Comparison of ENCODE assay signal across 1 cellular context in the genomic region with DNA sequence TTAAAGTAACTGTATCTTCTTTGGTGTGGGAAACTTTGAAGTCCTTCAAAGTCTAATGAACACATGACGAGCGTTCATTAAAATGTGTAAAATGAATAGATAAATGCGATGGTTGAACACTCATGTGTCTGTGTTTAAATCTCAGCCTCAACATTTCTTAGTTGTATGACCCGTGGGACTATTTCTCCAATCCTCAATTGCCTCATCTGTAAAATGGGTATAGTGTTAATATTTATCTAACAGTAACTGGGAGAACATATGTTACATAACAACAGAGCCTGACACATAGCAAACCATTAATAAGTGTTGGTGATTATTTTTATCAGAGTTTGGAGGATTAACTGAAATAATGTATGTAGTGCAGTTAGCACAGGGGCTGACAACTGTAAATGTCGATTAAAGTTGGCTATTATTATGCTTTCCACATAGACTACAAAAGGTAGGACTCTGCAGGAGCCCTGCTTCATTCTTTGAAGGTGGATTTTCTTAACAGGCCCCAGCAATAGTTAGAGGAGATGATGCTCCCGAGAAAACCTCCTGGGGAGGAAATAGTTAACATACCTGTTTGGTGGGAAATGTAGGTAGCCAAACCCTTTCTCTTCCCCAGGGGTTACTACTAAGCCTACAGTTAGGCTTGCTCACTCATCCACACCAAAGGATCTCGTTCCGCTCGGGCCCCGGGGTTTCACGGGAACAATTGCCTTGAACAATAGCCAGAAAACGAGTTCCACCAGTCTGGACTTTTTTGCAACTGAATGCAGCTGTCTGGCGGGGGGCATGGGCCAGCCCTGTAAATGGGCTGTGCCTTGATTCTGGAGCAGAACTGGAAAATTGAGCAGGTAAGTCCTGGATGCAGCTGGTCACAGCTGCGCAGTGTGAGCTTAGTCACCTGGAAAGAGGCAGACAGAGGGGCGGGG.
TF ChIP-seq lines count a peak whose summit lies in the region.

No MANE protein-coding gene starts in this region.

TF ChIP-seq in K562, 482 proteins besides CTCF, POLR2A, EP300 and RAD21 (continued from another document):
- peak; percentile 40 to 52; a peak in 2 of 4 replicates for TF ChIP-seq KDM1A (IDR thresholded peaks at IDR 0.05)
- TF ChIP-seq RBM25 (IDR thresholded peaks at IDR 0.05; ENCODE audit: low read depth, low read length, severe bottlenecking) = peak; percentile 98
- peak; percentile 83 for TF ChIP-seq BCOR (IDR thresholded peaks at IDR 0.05)
- TF ChIP-seq ADNP (tag; IDR thresholded peaks at IDR 0.05) = 0 out of 2 replicates have a peak, but pooled peaks have one; percentile 42
- no peak for TF ChIP-seq TRIM24 (IDR thresholded peaks at IDR 0.05)
- TF ChIP-seq CBX8 (IDR thresholded peaks at IDR 0.05; ENCODE audit: borderline replicate concordance, extremely low read depth, low read depth, low read length, poor library complexity, severe bottlenecking) = peak; percentile 61
